Comparison of ENCODE assay signal across 8 cellular contexts in the genomic region with DNA sequence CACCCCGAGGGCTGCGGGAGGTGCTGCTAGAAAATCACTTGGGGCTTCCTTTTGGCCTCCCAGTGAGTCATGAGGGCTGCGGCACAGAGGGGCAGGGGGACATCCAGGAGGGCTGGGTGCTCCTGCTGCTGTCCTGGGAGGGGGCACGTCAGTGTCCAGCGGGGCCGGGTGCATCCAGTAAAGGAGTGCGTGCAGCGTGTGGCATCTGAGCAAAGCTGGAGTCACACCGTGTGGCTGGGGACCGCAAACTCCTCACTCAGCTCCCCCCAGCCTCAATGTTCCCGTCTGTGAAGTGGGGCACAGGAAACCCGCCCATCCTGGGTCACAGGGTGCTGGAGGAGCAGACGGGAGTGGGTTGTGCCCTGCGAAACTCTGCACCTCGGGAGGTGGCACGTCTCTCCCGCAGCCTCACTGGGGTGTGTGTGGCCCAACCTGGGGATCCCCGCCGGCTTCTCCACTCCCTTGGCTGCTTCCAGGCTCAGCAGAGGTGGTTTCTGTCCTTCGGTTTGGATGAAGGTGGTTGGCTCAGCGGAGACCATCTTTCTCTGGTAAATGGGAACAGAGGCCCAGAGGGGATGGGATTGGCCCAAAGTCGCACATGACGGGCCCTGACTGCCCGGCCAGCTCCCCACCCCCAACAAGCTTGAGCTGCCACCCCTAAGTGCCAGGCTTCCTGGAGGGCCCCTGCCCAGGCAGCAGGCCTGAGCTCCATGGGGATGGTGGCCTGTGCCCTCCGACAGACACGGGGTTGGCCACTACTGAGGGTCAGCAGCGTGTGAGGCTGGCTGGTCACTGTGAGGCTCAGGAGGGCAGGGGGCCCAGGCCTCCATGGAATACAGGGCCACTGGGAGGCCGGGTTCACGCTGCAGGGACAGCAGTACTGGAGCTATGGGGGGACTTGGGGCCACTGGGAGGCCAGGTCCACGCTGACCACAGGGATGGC.
A peak's percentile ranks its signal among the peaks of the same experiment; 100 is the strongest.
DNase-seq lines count a peak whose midpoint lies in the region; ATAC-seq and TF ChIP-seq lines count a peak whose summit lies in the region.
"Not testable (repeated sequence)": the region's sequence is repeated elsewhere in the genome, so short reads cannot be mapped to it uniquely, and the experiment has no call there.

No MANE protein-coding gene starts in this region.

- not testable (repeated sequence) for H2AFZ ChIP-seq in mammary epithelial cell (ENCODE audit: low read depth, low read length)

- H4K20me1 ChIP-seq in mammary epithelial cell (ENCODE audit: insufficient read depth, low read length), result not testable (repeated sequence)

- H3K27me3 ChIP-seq in CD8-positive, alpha-beta T cell (ENCODE audit: insufficient read depth, low read length); mammary epithelial cell (ENCODE audit: insufficient read depth, low read length); thyroid gland: not testable (repeated sequence)

- not testable (repeated sequence) for H3K4me2 ChIP-seq in mammary epithelial cell (ENCODE audit: insufficient read depth, low read depth, low read length)

- CTCF ChIA-PET in CD8-positive, alpha-beta T cell (lab: Charles Lee); mammary epithelial cell (lab: Charles Lee; ENCODE audit: low non-redundant PET): not testable (repeated sequence)

- POLR2A ChIA-PET in CD8-positive, alpha-beta T cell (lab: Charles Lee), result not testable (repeated sequence)

- H3K4me3 Mint-ChIP-seq in CD8-positive, alpha-beta T cell; memory B cell: not testable (repeated sequence)

- not testable (repeated sequence) for H3K27me3 Mint-ChIP-seq in CD8-positive, alpha-beta T cell (ENCODE audit: low read depth); memory B cell

- ATAC-seq in CD8-positive, alpha-beta T cell, result peak; percentile 64
- peak; percentile 20 for ATAC-seq in HG02870 (IDR thresholded peaks at IDR 0.05; ENCODE audit: unreplicated experiment)
- ATAC-seq in Right ventricle myocardium superior (ENCODE audit: poor library complexity); memory B cell (ENCODE audit: low read depth): not testable (repeated sequence)
- ATAC-seq in sciatic nerve, result peak; percentile 2

- not testable (repeated sequence) for H3K4me1 ChIP-seq in CD8-positive, alpha-beta T cell (ENCODE audit: insufficient read depth, low read length)
- H3K4me1 ChIP-seq in mammary epithelial cell (ENCODE audit: insufficient read depth, low read length) (peaks cover 12% of the 10 kb centered on the region), thyroid gland (peaks cover 41 to 49% of the 10 kb centered on the region in 2 donors)

- not testable (repeated sequence) for H3K79me2 ChIP-seq in mammary epithelial cell (ENCODE audit: insufficient read depth, low read length)

- H3K9me3 Mint-ChIP-seq in CD8-positive, alpha-beta T cell; memory B cell: not testable (repeated sequence)

- 75% methylated on average over 10 of the region's 30 CpGs for WGBS in mammary epithelial cell (ENCODE audit: low coverage, missing lambda C conversion rate)
- 89% methylated on average over 5 to 20 of the region's 30 CpGs for WGBS in thyroid gland, 2 donors

- H3K27ac ChIP-seq in CD8-positive, alpha-beta T cell (ENCODE audit: low read depth, low read length); mammary epithelial cell (ENCODE audit: insufficient read depth, low read depth, low read length): not testable (repeated sequence)
- peak overlapping the region in 2 of 3 donors; percentile 30 to 93 for H3K27ac ChIP-seq in thyroid gland

- TF ChIP-seq POLR2A in thyroid gland (IDR thresholded peaks at IDR 0.05), result not testable (repeated sequence)

- H3K9me3 ChIP-seq in CD8-positive, alpha-beta T cell (ENCODE audit: low read length); mammary epithelial cell (replicated peaks; ENCODE audit: insufficient read depth, low read length); thyroid gland: not testable (repeated sequence)

- not testable (repeated sequence) for H3K36me3 ChIP-seq in CD8-positive, alpha-beta T cell (ENCODE audit: insufficient read depth, low read length); mammary epithelial cell (ENCODE audit: insufficient read depth, low read length); thyroid gland

- BruUV-seq in mammary epithelial cell (replicated peaks; lab: Mats Ljungman, UMichigan), result not testable (repeated sequence)

- H3K27ac Mint-ChIP-seq in CD8-positive, alpha-beta T cell, result not testable (repeated sequence)
- peak overlapping the region; percentile 84 for H3K27ac Mint-ChIP-seq in memory B cell

- peak in 2 of 7 experiments; percentile 30 to 51 for DNase-seq in CD8-positive, alpha-beta T cell
- DNase-seq in T-helper 22 cell (ENCODE audit: low read depth) (peak; percentile 40), mammary epithelial cell (peak; percentile 27), Right ventricle myocardium superior (peak; percentile 43), thyroid gland (peak in 1 of 2 donors; percentile 18)
- not testable (repeated sequence) for DNase-seq in memory B cell (ENCODE audit: low spot score in 2 of 2); sciatic nerve (ENCODE audit: low spot score)

- not testable (repeated sequence) for H3K36me3 Mint-ChIP-seq in CD8-positive, alpha-beta T cell; memory B cell

- dilution Hi-C loops in mammary epithelial cell (cut with HindIII; ENCODE audit: low sequenced_read_pairs), result not testable (repeated sequence)

- peak overlapping the region; percentile 13 for H3K9ac ChIP-seq in mammary epithelial cell (ENCODE audit: insufficient read depth, low read length)

- not testable (repeated sequence) for TF ChIP-seq CTCF in CD8-positive, alpha-beta T cell (IDR thresholded peaks at IDR 0.05); mammary epithelial cell (conservative IDR thresholded peaks at IDR 0.05 in 1 of 2, IDR thresholded peaks at IDR 0.05 in 1 of 2; ENCODE audit: extremely low read depth in 1 of 2, insufficient read depth in 1 of 2, low read depth in 1 of 2, low read length in 2 of 2); thyroid gland (IDR thresholded peaks at IDR 0.05)

- H3K4me3 ChIP-seq in CD8-positive, alpha-beta T cell (ENCODE audit: low read depth, low read length); mammary epithelial cell (replicated peaks in 1 of 3; ENCODE audit: insufficient read depth in 1 of 3, low read depth in 2 of 3, low read length in 3 of 3); thyroid gland (replicated peaks in 1 of 3): not testable (repeated sequence)

- H3K4me1 Mint-ChIP-seq in CD8-positive, alpha-beta T cell (ENCODE audit: low read depth), result not testable (repeated sequence)
- peaks cover 10% of the 10 kb centered on the region for H3K4me1 Mint-ChIP-seq in memory B cell

- in situ Hi-C loops in mammary epithelial cell (cut with MboI; ENCODE audit: low sequenced_read_pairs in 2 of 2), result not testable (repeated sequence)

- intact Hi-C loops in CD8-positive, alpha-beta T cell (cut with DNase I, micrococcal nuclease); mammary epithelial cell (cut with micrococcal nuclease); Right ventricle myocardium superior (cut with DNase I); sciatic nerve (cut with DNase I); thyroid gland (cut with DNase I): not testable (repeated sequence)
